9 cellular contexts compared by ENCODE assay signal in the genomic region with DNA sequence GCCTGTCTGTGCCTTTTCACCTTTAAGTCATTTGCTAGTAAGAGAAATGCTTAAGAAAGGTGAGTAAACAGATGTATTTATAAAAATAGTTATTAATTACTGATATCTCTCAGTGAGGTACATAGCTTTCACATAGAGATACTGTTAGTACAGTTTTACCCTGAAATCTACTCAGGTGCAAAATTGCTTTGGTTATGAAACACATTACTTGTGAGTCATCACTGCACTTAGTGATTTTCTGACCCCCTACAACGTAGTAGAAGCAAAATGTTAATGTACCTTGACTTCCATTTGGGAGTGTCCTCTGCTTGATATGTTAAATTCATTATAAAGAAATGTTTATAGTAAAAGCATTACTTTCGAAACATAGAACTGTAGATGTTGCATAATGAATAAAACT. TPM values are rescaled to one million over a fixed set of nuclear protein-coding genes. Genes with fewer than 3 reads are reported as not detected.
DNase-seq lines count a peak whose midpoint lies in the region; ATAC-seq and TF ChIP-seq lines count a peak whose summit lies in the region.
"Had no signal": no experiment of that assay in that cellular context is flagged by ENCODE, and none has a peak within 500 bp of the region (broad histone marks: within the 10 kb centered on the region; RNA-seq: fewer than 3 reads in every experiment).

No MANE protein-coding gene starts in this region.

- no peaks in the 10 kb centered on the region for H3K9me2 ChIP-seq in Loucy (replicated peaks; ENCODE audit: low read depth, low read length)

- peak; percentile 73 for ATAC-seq in GM18511 (IDR thresholded peaks at IDR 0.05; ENCODE audit: unreplicated experiment)
- peak; percentile 65 for ATAC-seq in GM21723 (IDR thresholded peaks at IDR 0.05; ENCODE audit: unreplicated experiment)
- ATAC-seq in lower lobe of right lung, result peak; percentile 43 to 66

- no peak overlapping the region for H3K27ac ChIP-seq in lower lobe of right lung

- H3K4me3 ChIP-seq in Loucy (ENCODE audit: low read length, poor library complexity, severe bottlenecking), result peak overlapping the region; percentile 66
- H3K4me3 ChIP-seq in lower lobe of right lung, result no peak overlapping the region

- H3F3A ChIP-seq in Loucy (ENCODE audit: low read depth), result 0 out of 2 replicates have a peak, but pooled peaks cover 3% of the 10 kb centered on the region

- H3K36me3 ChIP-seq in Loucy (ENCODE audit: insufficient read depth, low read length) (peaks cover 11% of the 10 kb centered on the region; the same call in 1 of the 2 replicates), lower lobe of right lung (peaks cover 6% of the 10 kb centered on the region)

- H3K4me2 ChIP-seq in Loucy (ENCODE audit: low read depth, low read length, poor library complexity, severe bottlenecking), result peak overlapping the region; percentile 80

- H3K79me2 ChIP-seq in Loucy (ENCODE audit: insufficient read depth, low read length), result peaks cover 100% of the 10 kb centered on the region

- intact Hi-C loops in lower lobe of right lung (cut with DNase I), result no loop called here

- DNase-seq in lower lobe of right lung, result no peak
- no peak for DNase-seq in NCI-H2081 (lab: John Stamatoyannopoulos, UW)
- DNase-seq in NK-92 treated with Interleukin-12 subunit alpha and Interleukin-12 subunit beta, amount 100 ng/mL, for 24 hours (lab: John Stamatoyannopoulos, UW), result no peak
- no peak for DNase-seq in KG1 (lab: John Stamatoyannopoulos, UW)
- no peak for DNase-seq in NCI-H2227 treated with DMSO at 0.1 percent for 48 hours (lab: John Stamatoyannopoulos, UW)
- DNase-seq: stimulated activated CD4-positive, alpha-beta T cell treated with anti-CD3 and anti-CD28 coated beads, Interleukin-2, amount 100 ng/mL, for 48 hours had no signal

- H3K9me3 ChIP-seq in Loucy (ENCODE audit: insufficient read depth, low read depth, low read length) (no peaks in the 10 kb centered on the region), lower lobe of right lung (no peaks in the 10 kb centered on the region)

- peak overlapping the region; percentile 26 for H3K9ac ChIP-seq in Loucy (ENCODE audit: low read depth, low read length, poor library complexity, severe bottlenecking)

- no peak for TF ChIP-seq CTCF in Loucy (conservative IDR thresholded peaks at IDR 0.05; ENCODE audit: low read length)
- TF ChIP-seq CTCF in lower lobe of right lung (IDR thresholded peaks at IDR 0.05), result no peak

- peaks cover 95% of the 10 kb centered on the region for H4K20me1 ChIP-seq in Loucy (ENCODE audit: insufficient read depth, low read length, poor library complexity, severe bottlenecking)

- H2AFZ ChIP-seq in Loucy (ENCODE audit: low read length), result no peak overlapping the region

- peaks cover 62% of the 10 kb centered on the region for H3K4me1 ChIP-seq in Loucy (ENCODE audit: insufficient read depth, low read length, poor library complexity, severe bottlenecking)
- peaks cover 90% of the 10 kb centered on the region for H3K4me1 ChIP-seq in lower lobe of right lung

- no peaks in the 10 kb centered on the region for H3K27me3 ChIP-seq in Loucy (ENCODE audit: insufficient read depth, low read length, poor library complexity, severe bottlenecking)
- no peaks in the 10 kb centered on the region for H3K27me3 ChIP-seq in lower lobe of right lung (ENCODE audit: low read depth)

RNA-seq across cellular contexts. Expression of a gene that starts 6.5 kb away (rescaled TPM):
- 180 TPM for total RNA-seq in lower lobe of right lung
